In the genomic region with DNA sequence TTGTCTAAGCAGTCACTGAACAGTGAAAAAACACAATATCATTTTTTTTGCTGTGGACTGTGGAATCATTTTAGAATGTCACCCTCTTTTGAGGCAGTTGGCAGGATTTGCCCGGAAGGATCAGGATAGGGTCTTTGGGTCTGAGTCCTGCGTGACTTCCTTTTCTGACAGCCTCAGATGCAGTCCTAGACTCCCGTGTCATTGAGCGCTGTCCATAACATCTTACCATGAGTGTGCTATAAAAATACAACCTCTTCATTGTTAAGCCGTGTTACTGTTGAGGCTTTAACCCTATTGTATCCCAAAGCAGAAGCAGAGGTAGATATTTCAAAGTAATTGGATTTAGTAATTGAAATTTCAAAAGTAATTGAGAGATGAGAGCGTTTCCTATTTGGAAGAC, we compare ENCODE assay signal across 10 cellular contexts. TPM values are rescaled to one million over a fixed set of nuclear protein-coding genes. Genes with fewer than 3 reads are reported as not detected.
A peak's percentile ranks its signal among the peaks of the same experiment; 100 is the strongest.
DNase-seq lines count a peak whose midpoint lies in the region; ATAC-seq, FAIRE-seq and TF ChIP-seq lines count a peak whose summit lies in the region.
"Had no signal": no experiment of that assay in that cellular context is flagged by ENCODE, and none has a peak within 500 bp of the region (broad histone marks: within the 10 kb centered on the region; RNA-seq: fewer than 3 reads in every experiment).

No MANE protein-coding gene starts in this region.

- peak overlapping the region; percentile 30 for H3K4me3 ChIP-seq in GM12865 (ENCODE audit: low read depth, low read length)
- H3K4me3 ChIP-seq in pancreas, result no peak overlapping the region
- H3K4me3 ChIP-seq: body of pancreas had no signal

- H3K4me1 ChIP-seq in pancreas, result peaks cover 12 to 27% (median 21%) of the 10 kb centered on the region in 3 donors

- in situ Hi-C loops in SK-MEL-5 (cut with HindIII; ENCODE audit: low pct_unique_long_range_greater_than_20kb, low sequenced_read_pairs), result no loop called here

- H3K9me3 ChIP-seq in pancreas, result no peaks in the 10 kb centered on the region
- H3K9me3 ChIP-seq: body of pancreas had no signal

- no peaks in the 10 kb centered on the region for H3K27me3 ChIP-seq in pancreas
- H3K27me3 ChIP-seq: body of pancreas had no signal

- TF ChIP-seq CTCF in GM12865 (IDR thresholded peaks at IDR 0.05; ENCODE audit: insufficient read depth, low read depth, low read length, missing control alignments) (no peak), pancreas (IDR thresholded peaks at IDR 0.05) (no peak)

- no peak for DNase-seq in GM12865 (ENCODE audit: low read depth)
- DNase-seq in SK-MEL-5 (ENCODE audit: low read depth, low spot score), result peak; percentile 65
- DNase-seq in globus pallidus (ENCODE audit: low spot score), result peak; percentile 48
- no peak for DNase-seq in pancreas
- no peak for DNase-seq in NCI-H1092 (lab: John Stamatoyannopoulos, UW)
- no peak for DNase-seq in LoVo (ENCODE audit: low spot score)
- no peak for DNase-seq in activated CD4-positive, alpha-beta T cell treated with anti-CD3 and anti-CD28 coated beads for 1 hour
- no peak for DNase-seq in NCI-H146 treated with DMSO at 0.1 percent for 48 hours (lab: John Stamatoyannopoulos, UW; ENCODE audit: unreplicated experiment)
- DNase-seq: T1000 had no signal

- no peaks in the 10 kb centered on the region for H3K36me3 ChIP-seq in pancreas

- peak overlapping the region in 1 of 4 donors; percentile 12 for H3K27ac ChIP-seq in pancreas
- H3K27ac ChIP-seq: body of pancreas had no signal

- WGBS in pancreas, 2 donors, result 68 to 72% methylated on average over 6 of the region's 6 CpGs

- peak in 3 of 4 donors; percentile 11 to 36 (median 21) for ATAC-seq in pancreas

- intact Hi-C loops in pancreas (cut with DNase I), result no loop called here

- FAIRE-seq in pancreas (lab: Jason Lieb, UNC), result no peak

RNA-seq across cellular contexts. Expression of a gene that starts 30.6 kb away (rescaled TPM):
- total RNA-seq in SK-MEL-5 (2014; rRNA removed; shearing (Covaris generic)), result 19.7 and 20.0 TPM in 2 replicates
- polyA plus RNA-seq in SK-MEL-5 (2015; cell fraction: cytosol; rRNA removed), result 24.8 and 40.6 TPM in 2 replicates
- 41.5 and 44.3 TPM in 2 replicates for polyA plus RNA-seq in SK-MEL-5 (2015; cell fraction: nucleus; rRNA removed)
- total RNA-seq in pancreas, result 10 to 100 TPM; 32.1 to 68.0 (median 43.7) TPM
- polyA plus RNA-seq in pancreas, result 10 to 100 TPM; 16.2 to 16.4 TPM

Comparison
In these comparisons a context has a peak if more than half of its experiments do, and no peak if none do; other contexts are left out.
1. DNase-seq: peak in SK-MEL-5 (single experiment) and globus pallidus (single experiment); none in GM12865 (single experiment), pancreas (0 of 6), NCI-H1092 (single experiment), LoVo (single experiment), activated CD4-positive, alpha-beta T cell treated with anti-CD3 and anti-CD28 coated beads for 1 hour (single experiment) and NCI-H146 treated with DMSO at 0.1 percent for 48 hours (single experiment).